8 cellular contexts compared by ENCODE assay signal in genomic region chr16:67841816-67842508, GRCh38. TPM values are rescaled to one million over a fixed set of nuclear protein-coding genes. Genes with fewer than 3 reads are reported as not detected.
DNase-seq lines count a peak whose midpoint lies in the region; ATAC-seq and TF ChIP-seq lines count a peak whose summit lies in the region.

TSS of gene THAP11 (plus strand) at chr16:67842320. CDS start at chr16:67842555, 235 bp downstream.

- H4K20me1 ChIP-seq in GM23338 (replicated peaks; ENCODE audit: insufficient read depth): peaks cover 8% of the 10 kb centered on the region

- intact Hi-C loops in activated T-helper 1 cell treated with anti-CD3 and anti-CD28 coated beads, Interleukin-12 subunit alpha, Interleukin-12 subunit beta, Interleukin-2, Interleukin-4 antibody, amounts not matched to agents 30 ng/mL and 10 ng/mL and 1 ng/mL, durations not matched to agents 14 hours and 24 hours and 36 hours (cut with micrococcal nuclease): loop anchor here (1.0 to 10.0 kb wide), 10 partner anchors 8 to 473 kb away; partner anchors contain the start of genes ACD, CTCF, EDC4 and PARD6A
- intact Hi-C loops in naive thymus-derived CD4-positive, alpha-beta T cell (cut with micrococcal nuclease): loop anchor here (1.0 to 10.0 kb wide), 18 partner anchors 9 to 659 kb away; partner anchors contain the start of genes ATP6V0D1 (in 2 of the 2), CTCF (in 2 of the 2), EDC4 (in 2 of the 2) and GFOD2 (in 2 of the 2)

- peak within 1 kb of the TSS; percentile 87 for H3K4me2 ChIP-seq in GM23338

- H3K36me3 Mint-ChIP-seq in GM23338 (ENCODE audit: low read depth): peaks cover 9% of the 10 kb centered on the region
- H3K36me3 Mint-ChIP-seq in activated T-helper 1 cell treated with anti-CD3 and anti-CD28 coated beads, Interleukin-12 subunit alpha, Interleukin-12 subunit beta, Interleukin-2, Interleukin-4 antibody, amounts not matched to agents 30 ng/mL and 10 ng/mL and 1 ng/mL, durations not matched to agents 14 hours and 24 hours and 36 hours (ENCODE audit: low read depth): no peaks in the 10 kb centered on the region
- peaks cover 0 to 16% (median 0%) of the 10 kb centered on the region in 5 donors for H3K36me3 Mint-ChIP-seq in naive thymus-derived CD4-positive, alpha-beta T cell
- peaks cover 5% of the 10 kb centered on the region for H3K36me3 Mint-ChIP-seq in stimulated activated memory B cell treated with anti-CD40 and anti-IgM and Interleukin-4, amounts not matched to agents 10 μg/mL and 1 μg/mL and 100 μg/mL, for 72 hours

- POLR2A ChIA-PET in naive thymus-derived CD4-positive, alpha-beta T cell (lab: Charles Lee): interaction anchor here (0.6 to 6.4 kb wide), 5 partner anchors 33 to 158 kb away, joined by 3 to 35 read pairs (median 4); partner anchors contain the start of genes PSMB10, RANBP10 and TSNAXIP1

- peaks cover 25% of the 10 kb centered on the region for H3F3A ChIP-seq in GM23338 (replicated peaks; ENCODE audit: low read depth)

- ATAC-seq in GM23338: peak; percentile 39
- peak; percentile 76 for ATAC-seq in naive thymus-derived CD4-positive, alpha-beta T cell
- peak; percentile 77 for ATAC-seq in stimulated activated memory B cell treated with anti-CD40 and anti-IgM and Interleukin-4, amounts not matched to agents 10 μg/mL and 1 μg/mL and 100 μg/mL, for 72 hours

- peaks cover 29% of the 10 kb centered on the region for H3K4me1 ChIP-seq in GM23338 (ENCODE audit: insufficient read depth)
- peaks cover 34 to 36% of the 10 kb centered on the region in 2 donors for H3K4me1 ChIP-seq in naive thymus-derived CD4-positive, alpha-beta T cell (ENCODE audit: control insufficient read depth in 2 of 2, insufficient read depth in 2 of 2, low read length in 2 of 2)

- peak within 1 kb of the TSS; percentile 98 for H3K27ac ChIP-seq in GM23338 (ENCODE audit: low read depth)
- H3K27ac ChIP-seq in naive thymus-derived CD4-positive, alpha-beta T cell (ENCODE audit: low read depth, low read length): peak within 1 kb of the TSS; percentile 99

- H3K27ac Mint-ChIP-seq in GM23338: peak within 1 kb of the TSS; percentile 98
- H3K27ac Mint-ChIP-seq in activated T-helper 1 cell treated with anti-CD3 and anti-CD28 coated beads, Interleukin-12 subunit alpha, Interleukin-12 subunit beta, Interleukin-2, Interleukin-4 antibody, amounts not matched to agents 30 ng/mL and 10 ng/mL and 1 ng/mL, durations not matched to agents 14 hours and 24 hours and 36 hours: peak within 1 kb of the TSS; percentile 96
- H3K27ac Mint-ChIP-seq in naive thymus-derived CD4-positive, alpha-beta T cell: peak within 1 kb of the TSS; percentile 94 to 98 (median 97)
- peak within 1 kb of the TSS; percentile 92 for H3K27ac Mint-ChIP-seq in stimulated activated memory B cell treated with anti-CD40 and anti-IgM and Interleukin-4, amounts not matched to agents 10 μg/mL and 1 μg/mL and 100 μg/mL, for 72 hours

- H3K27me3 ChIP-seq in GM23338 (ENCODE audit: insufficient read depth): no peaks in the 10 kb centered on the region
- no peaks in the 10 kb centered on the region for H3K27me3 ChIP-seq in naive thymus-derived CD4-positive, alpha-beta T cell (ENCODE audit: control insufficient read depth in 2 of 2, insufficient read depth in 2 of 2, low read length in 2 of 2)

- DNase-seq in EL (peak; percentile 94), GM23338 (ENCODE audit: low spot score) (peak; percentile 99), LHCN-M2 (ENCODE audit: low read depth) (peak; percentile 92), RKO (ENCODE audit: low spot score) (peak; percentile 95), fibroblast of gingiva (ENCODE audit: low read depth) (peak; percentile 89)
- DNase-seq in activated T-helper 1 cell treated with anti-CD3 and anti-CD28 coated beads, Interleukin-12 subunit alpha, Interleukin-12 subunit beta, Interleukin-2, Interleukin-4 antibody, amounts not matched to agents 30 ng/mL and 10 ng/mL and 1 ng/mL, durations not matched to agents 14 hours and 24 hours and 36 hours (ENCODE audit: low spot score): peak; percentile 92
- peak; percentile 91 to 99 (median 96) for DNase-seq in naive thymus-derived CD4-positive, alpha-beta T cell

- peak within 1 kb of the TSS; percentile 99 for H2AFZ ChIP-seq in GM23338

- H3K4me1 Mint-ChIP-seq in GM23338: peaks cover 40% of the 10 kb centered on the region
- peaks cover 33% of the 10 kb centered on the region for H3K4me1 Mint-ChIP-seq in activated T-helper 1 cell treated with anti-CD3 and anti-CD28 coated beads, Interleukin-12 subunit alpha, Interleukin-12 subunit beta, Interleukin-2, Interleukin-4 antibody, amounts not matched to agents 30 ng/mL and 10 ng/mL and 1 ng/mL, durations not matched to agents 14 hours and 24 hours and 36 hours (ENCODE audit: low read depth)
- peaks cover 18 to 41% (median 36%) of the 10 kb centered on the region in 7 donors for H3K4me1 Mint-ChIP-seq in naive thymus-derived CD4-positive, alpha-beta T cell
- peaks cover 34% of the 10 kb centered on the region for H3K4me1 Mint-ChIP-seq in stimulated activated memory B cell treated with anti-CD40 and anti-IgM and Interleukin-4, amounts not matched to agents 10 μg/mL and 1 μg/mL and 100 μg/mL, for 72 hours

- H3K27me3 Mint-ChIP-seq in GM23338 (ENCODE audit: insufficient read depth, low read depth, poor library complexity): peaks cover 12% of the 10 kb centered on the region
- peaks cover 5% of the 10 kb centered on the region for H3K27me3 Mint-ChIP-seq in activated T-helper 1 cell treated with anti-CD3 and anti-CD28 coated beads, Interleukin-12 subunit alpha, Interleukin-12 subunit beta, Interleukin-2, Interleukin-4 antibody, amounts not matched to agents 30 ng/mL and 10 ng/mL and 1 ng/mL, durations not matched to agents 14 hours and 24 hours and 36 hours (ENCODE audit: insufficient read depth)
- no peaks in the 10 kb centered on the region for H3K27me3 Mint-ChIP-seq in naive thymus-derived CD4-positive, alpha-beta T cell
- H3K27me3 Mint-ChIP-seq in stimulated activated memory B cell treated with anti-CD40 and anti-IgM and Interleukin-4, amounts not matched to agents 10 μg/mL and 1 μg/mL and 100 μg/mL, for 72 hours: no peaks in the 10 kb centered on the region

- H3K9me3 ChIP-seq in naive thymus-derived CD4-positive, alpha-beta T cell (ENCODE audit: control insufficient read depth in 2 of 3, low read length in 3 of 3): no peaks in the 10 kb centered on the region

- peak within 1 kb of the TSS; percentile 91 for H3K4me3 ChIP-seq in GM23338
- H3K4me3 ChIP-seq in naive thymus-derived CD4-positive, alpha-beta T cell (ENCODE audit: low read length): peak within 1 kb of the TSS; percentile 100

- no peaks in the 10 kb centered on the region for H3K36me3 ChIP-seq in GM23338 (ENCODE audit: insufficient read depth)
- H3K36me3 ChIP-seq in naive thymus-derived CD4-positive, alpha-beta T cell (ENCODE audit: control insufficient read depth in 2 of 3, insufficient read depth in 3 of 3, low read length in 3 of 3): peaks cover 0 to 3% (median 0%) of the 10 kb centered on the region in 3 experiments

- peaks cover 28% of the 10 kb centered on the region for H3K79me2 ChIP-seq in GM23338 (replicated peaks; ENCODE audit: insufficient read depth)

- peak; percentile 57 to 83 for TF ChIP-seq CTCF in GM23338 (conservative IDR thresholded peaks at IDR 0.05; ENCODE audit: low read depth in 2 of 2)

- no peaks in the 10 kb centered on the region for H3K9me3 Mint-ChIP-seq in GM23338
- H3K9me3 Mint-ChIP-seq in activated T-helper 1 cell treated with anti-CD3 and anti-CD28 coated beads, Interleukin-12 subunit alpha, Interleukin-12 subunit beta, Interleukin-2, Interleukin-4 antibody, amounts not matched to agents 30 ng/mL and 10 ng/mL and 1 ng/mL, durations not matched to agents 14 hours and 24 hours and 36 hours: no peaks in the 10 kb centered on the region
- no peaks in the 10 kb centered on the region for H3K9me3 Mint-ChIP-seq in naive thymus-derived CD4-positive, alpha-beta T cell
- H3K9me3 Mint-ChIP-seq in stimulated activated memory B cell treated with anti-CD40 and anti-IgM and Interleukin-4, amounts not matched to agents 10 μg/mL and 1 μg/mL and 100 μg/mL, for 72 hours: no peaks in the 10 kb centered on the region

- CTCF ChIA-PET in naive thymus-derived CD4-positive, alpha-beta T cell (lab: Charles Lee): interaction anchor here (0.9 to 1.2 kb wide), 2 partner anchors 26 to 29 kb away, joined by 4 to 10 read pairs; no protein-coding TSS in a partner anchor

- H3K9me2 ChIP-seq in GM23338 (ENCODE audit: insufficient read depth): no peaks in the 10 kb centered on the region

- H3K4me3 Mint-ChIP-seq in GM23338: peak within 1 kb of the TSS; percentile 91
- peak within 1 kb of the TSS; percentile 93 for H3K4me3 Mint-ChIP-seq in activated T-helper 1 cell treated with anti-CD3 and anti-CD28 coated beads, Interleukin-12 subunit alpha, Interleukin-12 subunit beta, Interleukin-2, Interleukin-4 antibody, amounts not matched to agents 30 ng/mL and 10 ng/mL and 1 ng/mL, durations not matched to agents 14 hours and 24 hours and 36 hours
- H3K4me3 Mint-ChIP-seq in naive thymus-derived CD4-positive, alpha-beta T cell: peak within 1 kb of the TSS; percentile 94 to 97 (median 96)
- H3K4me3 Mint-ChIP-seq in stimulated activated memory B cell treated with anti-CD40 and anti-IgM and Interleukin-4, amounts not matched to agents 10 μg/mL and 1 μg/mL and 100 μg/mL, for 72 hours: peak within 1 kb of the TSS; percentile 98

TF ChIP-seq in GM23338, 12 proteins besides CTCF, POLR2A, EP300 and RAD21 (continues in another document):
- TF ChIP-seq NANOG (IDR thresholded peaks at IDR 0.05; ENCODE audit: borderline replicate concordance): no peak
- TF ChIP-seq STAT1 (IDR thresholded peaks at IDR 0.05; ENCODE audit: unreplicated experiment): no peak
- TF ChIP-seq POLR2AphosphoS5 (IDR thresholded peaks at IDR 0.05; ENCODE audit: low read depth): peak; percentile 55

RNA-seq across cellular contexts. Expression of gene THAP11, which starts in this region (rescaled TPM):
- total RNA-seq in GM23338 (2014; rRNA removed; shearing (Covaris generic)): 102 and 115 TPM in 2 replicates
- 37.3 and 39.5 TPM in 2 replicates for polyA plus RNA-seq in GM23338 (2016; fragmentation: Nextera tagmentation; extraction: Ambion mirVana)
- total RNA-seq in LHCN-M2 (2014; rRNA removed): 61.6 and 65.5 TPM in 2 replicates
- 19.5 TPM for polyA plus RNA-seq in LHCN-M2 (2012)
- total RNA-seq in activated T-helper 1 cell treated with anti-CD3 and anti-CD28 coated beads, Interleukin-12 subunit alpha, Interleukin-12 subunit beta, Interleukin-2, Interleukin-4 antibody, amounts not matched to agents 30 ng/mL and 10 ng/mL and 1 ng/mL, durations not matched to agents 14 hours and 24 hours and 36 hours: 43.0 and 49.5 TPM in 2 replicates
- 10 to 100 TPM; 29.0 to 62.7 (median 44.6) TPM for total RNA-seq in naive thymus-derived CD4-positive, alpha-beta T cell
- 100 to 1,000 TPM; 134 to 204 TPM for polyA plus RNA-seq in naive thymus-derived CD4-positive, alpha-beta T cell

Comparison
In these comparisons a context has a peak if more than half of its experiments do, and no peak if none do; other contexts are left out.
1. Peak in every context shown above with its lines: DNase-seq, ATAC-seq, H3K4me3 ChIP-seq and H3K27ac ChIP-seq.